Comparison of ENCODE assay signal across 1 cellular context in genomic region chr7:84243037-84243436, GRCh38. TPM values are rescaled to one million over a fixed set of nuclear protein-coding genes. Genes with fewer than 3 reads are reported as not detected.
"Had no signal": no experiment of that assay in that cellular context is flagged by ENCODE, and none has a peak within 500 bp of the region (broad histone marks: within the 10 kb centered on the region; RNA-seq: fewer than 3 reads in every experiment).

No MANE protein-coding gene starts in this region.

RNA-seq across cellular contexts. Expression of gene SEMA3A, which starts 48.4 kb away (rescaled TPM):
- total RNA-seq: activated B cell treated with CpG ODN at 0.5 μM for 24 hours had no signal
